14 cellular contexts compared by ENCODE assay signal in the genomic region with DNA sequence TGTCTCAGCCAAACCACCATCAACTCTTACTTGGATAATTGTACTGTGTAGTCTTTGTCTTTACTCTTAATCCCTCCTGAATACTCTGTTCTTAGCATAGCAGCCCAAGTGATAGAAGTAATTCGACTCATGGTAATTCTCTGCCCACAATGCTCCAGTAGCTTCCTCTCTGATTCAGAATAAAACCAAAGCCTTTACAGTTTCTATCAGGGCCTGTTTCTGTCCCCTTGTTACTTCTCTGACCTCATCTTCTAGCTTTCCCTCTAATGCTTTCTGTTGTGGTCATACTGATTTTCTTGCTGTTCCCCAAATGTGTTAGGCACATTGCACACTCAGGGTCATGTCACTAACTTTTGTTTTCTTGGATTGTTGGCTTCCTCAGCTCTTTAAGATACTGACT. TPM values are rescaled to one million over a fixed set of nuclear protein-coding genes. Genes with fewer than 3 reads are reported as not detected.
DNase-seq lines count a peak whose midpoint lies in the region; ATAC-seq, FAIRE-seq and TF ChIP-seq lines count a peak whose summit lies in the region.
"Had no signal": no experiment of that assay in that cellular context is flagged by ENCODE, and none has a peak within 500 bp of the region (broad histone marks: within the 10 kb centered on the region; RNA-seq: fewer than 3 reads in every experiment).

No MANE protein-coding gene starts in this region.

- no peak overlapping the region for H3K9ac ChIP-seq in smooth muscle cell (ENCODE audit: low read depth)

- H3K4me1 ChIP-seq in smooth muscle cell (ENCODE audit: low read depth): peaks cover 6% of the 10 kb centered on the region
- H3K4me1 ChIP-seq: adrenal gland, spleen had no signal

- no peak overlapping the region for H3K4me2 ChIP-seq in smooth muscle cell

- peaks cover 15% of the 10 kb centered on the region for H3K36me3 ChIP-seq in smooth muscle cell (ENCODE audit: low read depth)

- H3K79me2 ChIP-seq in smooth muscle cell (ENCODE audit: low read depth): peaks cover 6% of the 10 kb centered on the region

- DNase-seq in GM12865 (ENCODE audit: low read depth) (peak; percentile 79), GM19239 (ENCODE audit: insufficient read length, low spot score) (peak; percentile 28), SKM-1 (lab: John Stamatoyannopoulos, UW; ENCODE audit: unreplicated experiment) (no peak), smooth muscle cell (lab: John Stamatoyannopoulos, UW; ENCODE audit: unreplicated experiment) (no peak), left colon (no peak), hypothalamus (lab: John Stamatoyannopoulos, UW) (no peak)
- DNase-seq: adrenal gland; effector memory CD8-positive, alpha-beta T cell; naive thymus-derived CD8-positive, alpha-beta T cell; NCI-H2029 treated with DMSO at 0.1 percent for 48 hours; spleen had no signal

- peak; percentile 98 for FAIRE-seq in GM19239 (lab: Jason Lieb, UNC)

- peaks cover 6% of the 10 kb centered on the region for H3F3A ChIP-seq in smooth muscle cell (ENCODE audit: low read depth)

- no peak overlapping the region for H3K4me3 ChIP-seq in GM12865 (ENCODE audit: low read depth, low read length)
- H3K4me3 ChIP-seq in smooth muscle cell: no peak overlapping the region
- H3K4me3 ChIP-seq: adrenal gland, spleen had no signal

- no peaks in the 10 kb centered on the region for H4K20me1 ChIP-seq in smooth muscle cell (ENCODE audit: low read depth)

- intact Hi-C loops in left colon (cut with DNase I, micrococcal nuclease): no loop called here

- no peaks in the 10 kb centered on the region for H3K9me3 ChIP-seq in smooth muscle cell (replicated peaks; ENCODE audit: low read depth)
- H3K9me3 ChIP-seq: adrenal gland, spleen had no signal

- ATAC-seq in HG02642 (IDR thresholded peaks at IDR 0.05; ENCODE audit: poor library complexity, unreplicated experiment) (peak; percentile 97), HG03469 (IDR thresholded peaks at IDR 0.05; ENCODE audit: unreplicated experiment) (peak; percentile 93), left colon (no peak)
- ATAC-seq: effector memory CD8-positive, alpha-beta T cell; naive thymus-derived CD8-positive, alpha-beta T cell had no signal

- TF ChIP-seq CTCF in GM12865 (IDR thresholded peaks at IDR 0.05; ENCODE audit: insufficient read depth, low read depth, low read length, missing control alignments): no peak
- no peak for TF ChIP-seq CTCF in smooth muscle cell (IDR thresholded peaks at IDR 0.05; ENCODE audit: borderline replicate concordance, insufficient read depth, poor library complexity, severe bottlenecking)

- H2AFZ ChIP-seq in smooth muscle cell (ENCODE audit: low read depth): no peak overlapping the region

- H3K27ac ChIP-seq in smooth muscle cell (ENCODE audit: low read depth): no peak overlapping the region
- H3K27ac ChIP-seq: adrenal gland, spleen, VCaP had no signal

- 74% methylated on average over 1 of the region's 1 CpG for WGBS in smooth muscle cell (ENCODE audit: low lambda C conversion rate)

- no peaks in the 10 kb centered on the region for H3K27me3 ChIP-seq in smooth muscle cell (ENCODE audit: low read depth)
- H3K27me3 ChIP-seq: adrenal gland, spleen had no signal

RNA-seq across cellular contexts. Expression of gene ZNF518A, which starts 8.0 kb away (rescaled TPM):
- total RNA-seq in smooth muscle cell (26.9 and 32.4 TPM in 2 replicates), left colon (10 to 100 TPM; 37.6 to 39.6 TPM)
- 9.0 and 11.9 TPM in 2 replicates for polyA plus RNA-seq in smooth muscle cell

Comparison
In these comparisons a context has a peak if more than half of its experiments do, and no peak if none do; other contexts are left out.
1. DNase-seq: peak in GM12865 (single experiment) and GM19239 (single experiment); none in SKM-1 (single experiment), smooth muscle cell (single experiment), left colon (0 of 2) and hypothalamus (0 of 51).